ENCODE assay signal across 8 cellular contexts in genomic region chr12:107320031-107320928, GRCh38.
DNase-seq lines count a peak whose midpoint lies in the region; ATAC-seq lines count a peak whose summit lies in the region.

No MANE protein-coding gene starts in this region.

- H3K9me3 Mint-ChIP-seq in activated naive CD8-positive, alpha-beta T cell treated with anti-CD3 and anti-CD28 coated beads, Interleukin-2, amount 10 ng/mL, durations not matched to agents 7 days and 5 days: no peaks in the 10 kb centered on the region

- peak overlapping the region; percentile 88 for H3K4me3 Mint-ChIP-seq in activated naive CD8-positive, alpha-beta T cell treated with anti-CD3 and anti-CD28 coated beads, Interleukin-2, amount 10 ng/mL, durations not matched to agents 7 days and 5 days

- H3K27ac ChIP-seq in iPS-18a (ENCODE audit: low read length): no peak overlapping the region

- H3K4me1 ChIP-seq in iPS-18a (ENCODE audit: control insufficient read depth, low read depth, low read length): peaks cover 2% of the 10 kb centered on the region

- no peaks in the 10 kb centered on the region for H3K9me3 ChIP-seq in iPS-18a (ENCODE audit: control insufficient read depth, low read depth, low read length)

- peak overlapping the region; percentile 92 for H3K27ac Mint-ChIP-seq in activated naive CD8-positive, alpha-beta T cell treated with anti-CD3 and anti-CD28 coated beads, Interleukin-2, amount 10 ng/mL, durations not matched to agents 7 days and 5 days

- H3K27me3 Mint-ChIP-seq in activated naive CD8-positive, alpha-beta T cell treated with anti-CD3 and anti-CD28 coated beads, Interleukin-2, amount 10 ng/mL, durations not matched to agents 7 days and 5 days: peaks cover 13% of the 10 kb centered on the region

- H3K4me1 Mint-ChIP-seq in activated naive CD8-positive, alpha-beta T cell treated with anti-CD3 and anti-CD28 coated beads, Interleukin-2, amount 10 ng/mL, durations not matched to agents 7 days and 5 days: peaks cover 34% of the 10 kb centered on the region

- peaks cover 47% of the 10 kb centered on the region for H3K27me3 ChIP-seq in H7 (ENCODE audit: control insufficient read depth, insufficient read depth, low read length)
- H3K27me3 ChIP-seq in iPS-18a (ENCODE audit: control insufficient read depth, insufficient read depth, low read length): peaks cover 67% of the 10 kb centered on the region

- DNase-seq in H7 (peak; percentile 84), SW480 (ENCODE audit: low spot score) (peak; percentile 54), occipital lobe (lab: John Stamatoyannopoulos, UW) (no peak)
- DNase-seq in activated naive CD8-positive, alpha-beta T cell treated with anti-CD3 and anti-CD28 coated beads, Interleukin-2, amount 10 ng/mL, durations not matched to agents 7 days and 5 days: peak; percentile 90
- DNase-seq in stimulated activated CD4-positive, alpha-beta T cell treated with anti-CD3 and anti-CD28 coated beads, Interleukin-15, amount 100 ng/mL, for 1 hour (ENCODE audit: low read depth in 1 of 2, low spot score in 1 of 2): peak; percentile 56 to 74

- no peaks in the 10 kb centered on the region for H3K36me3 ChIP-seq in H7 (replicated peaks; ENCODE audit: control insufficient read depth, insufficient read depth, low read length)
- no peaks in the 10 kb centered on the region for H3K36me3 ChIP-seq in iPS-18a (ENCODE audit: control insufficient read depth, low read depth, low read length)

- no peak overlapping the region for H3K9ac ChIP-seq in iPS-18a (ENCODE audit: low read length)

- ATAC-seq in activated naive CD8-positive, alpha-beta T cell treated with anti-CD3 and anti-CD28 coated beads, Interleukin-2, amount 10 ng/mL, durations not matched to agents 7 days and 5 days (ENCODE audit: low read depth): peak; percentile 53
- ATAC-seq in HG03521 (IDR thresholded peaks at IDR 0.05; ENCODE audit: unreplicated experiment): no peak
- ATAC-seq in GM19455 (IDR thresholded peaks at IDR 0.05; ENCODE audit: unreplicated experiment): no peak

- POLR2A ChIA-PET in activated naive CD8-positive, alpha-beta T cell treated with anti-CD3 and anti-CD28 coated beads, Interleukin-2, amount 10 ng/mL, durations not matched to agents 7 days and 5 days (lab: Charles Lee): interaction anchor here (0.8 to 7.3 kb wide), 20 partner anchors 8 to 88 kb away, joined by 3 to 189 read pairs (median 8); no protein-coding TSS in a partner anchor

- H3K36me3 Mint-ChIP-seq in activated naive CD8-positive, alpha-beta T cell treated with anti-CD3 and anti-CD28 coated beads, Interleukin-2, amount 10 ng/mL, durations not matched to agents 7 days and 5 days: peaks cover 2% of the 10 kb centered on the region

- H3K4me3 ChIP-seq in H7 (ENCODE audit: insufficient read depth, low read depth, low read length) (peak overlapping the region; percentile 66), iPS-18a (ENCODE audit: low read length) (peak overlapping the region; percentile 82)
